ENCODE assay signal across 8 cellular contexts in genomic region chr14:104677506-104678332, GRCh38. TPM values are rescaled to one million over a fixed set of nuclear protein-coding genes. Genes with fewer than 3 reads are reported as not detected.
A peak's percentile ranks its signal among the peaks of the same experiment; 100 is the strongest.
DNase-seq lines count a peak whose midpoint lies in the region; ATAC-seq and TF ChIP-seq lines count a peak whose summit lies in the region.

No MANE protein-coding gene starts in this region.

- ATAC-seq in HG02852 (IDR thresholded peaks at IDR 0.05; ENCODE audit: unreplicated experiment) (peak; percentile 46), mucosa of descending colon (peak; percentile 68)

- peaks cover 15% of the 10 kb centered on the region for H3K27me3 Mint-ChIP-seq in endothelial cell (ENCODE audit: unreplicated experiment)

- H3K4me1 ChIP-seq in mucosa of descending colon (ENCODE audit: low read depth) = peaks cover 55% of the 10 kb centered on the region

- H3K4me3 Mint-ChIP-seq in endothelial cell (ENCODE audit: unreplicated experiment) = no peak overlapping the region

- H3K4me1 Mint-ChIP-seq in endothelial cell (ENCODE audit: unreplicated experiment) = peaks cover 22% of the 10 kb centered on the region

- peak overlapping the region; percentile 12 for H3K4me3 ChIP-seq in mucosa of descending colon

- intact Hi-C loops in mucosa of descending colon (cut with DNase I, micrococcal nuclease) = no loop called here

- no peak for TF ChIP-seq CTCF in GM10266 (IDR thresholded peaks at IDR 0.05; ENCODE audit: control insufficient read depth, insufficient read depth, low read depth, missing control alignments)
- no peak for TF ChIP-seq CTCF in endothelial cell (IDR thresholded peaks at IDR 0.05; ENCODE audit: unreplicated experiment)
- no peak for TF ChIP-seq CTCF in mucosa of descending colon (IDR thresholded peaks at IDR 0.05)

- no peaks in the 10 kb centered on the region for H3K36me3 Mint-ChIP-seq in endothelial cell (ENCODE audit: low read depth, unreplicated experiment)

- no peaks in the 10 kb centered on the region for H3K9me3 Mint-ChIP-seq in endothelial cell (ENCODE audit: unreplicated experiment)

- H3K9me3 ChIP-seq in mucosa of descending colon = no peaks in the 10 kb centered on the region

- H3K36me3 ChIP-seq in mucosa of descending colon (ENCODE audit: low read depth) = no peaks in the 10 kb centered on the region

- DNase-seq in GM10266 (ENCODE audit: extremely low spot score) (peak; percentile 83), NCI-H524 treated with DMSO at 0.1 percent for 48 hours (lab: John Stamatoyannopoulos, UW) (peak; percentile 57), endothelial cell (ENCODE audit: low spot score) (peak; percentile 74), mucosa of descending colon (peak; percentile 72 to 84 (median 80)), NCI-H1048 (lab: John Stamatoyannopoulos, UW) (no peak)
- peak; percentile 91 for DNase-seq in activated CD8-positive, alpha-beta memory T cell treated with anti-CD3 and anti-CD28 coated beads for 24 hours
- DNase-seq in stimulated activated CD8-positive, alpha-beta memory T cell treated with anti-CD3 and anti-CD28 coated beads, Interleukin-2, amount 100 ng/mL, for 48 hours (ENCODE audit: low read depth in 2 of 2) = peak; percentile 58 to 66

- peak overlapping the region; percentile 89 for H3K27ac Mint-ChIP-seq in endothelial cell (ENCODE audit: unreplicated experiment)

RNA-seq across cellular contexts. Expression of gene INF2, which starts 11.7 kb away (rescaled TPM):
- total RNA-seq in endothelial cell (ENCODE audit: unreplicated experiment) (97.2 TPM), mucosa of descending colon (100 to 1,000 TPM; 132 to 216 (median 176) TPM)

RNA-seq across cellular contexts. Expression of gene ADSS1, which starts 46.3 kb away (rescaled TPM):
- 6.1 TPM for total RNA-seq in endothelial cell (ENCODE audit: unreplicated experiment)
- total RNA-seq in mucosa of descending colon = 1 to 10 TPM; 2.0 to 6.0 (median 4.2) TPM
